ENCODE assay signal across 2 cellular contexts in the genomic region with DNA sequence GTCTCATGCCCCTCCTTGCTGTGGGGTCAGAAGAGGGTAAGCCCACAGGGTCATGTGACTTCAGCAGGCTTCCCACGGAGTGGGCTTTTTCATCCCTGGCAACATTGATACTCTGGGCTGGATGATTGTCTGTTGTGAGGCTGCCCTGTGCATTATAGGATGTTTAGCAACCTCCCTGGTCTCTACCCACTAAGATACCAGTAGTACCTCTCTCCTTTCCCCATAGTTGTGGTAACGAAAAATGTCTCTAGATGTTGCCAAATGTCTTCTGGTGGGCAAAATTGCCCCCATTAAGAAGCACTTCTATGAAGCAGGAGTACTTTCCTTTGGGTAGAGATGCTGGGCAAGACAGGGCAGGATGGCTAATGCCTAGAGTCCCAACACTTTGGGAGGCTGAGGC.
A peak's percentile ranks its signal among the peaks of the same experiment; 100 is the strongest.
TF ChIP-seq lines count a peak whose summit lies in the region.

No MANE protein-coding gene starts in this region.

TF ChIP-seq in HCT116, 20 proteins besides CTCF, POLR2A, EP300 and RAD21 (continued from another document):
- no peak for TF ChIP-seq EGR1 (IDR thresholded peaks at IDR 0.05; ENCODE audit: low read depth)
- TF ChIP-seq, protein P1, sequence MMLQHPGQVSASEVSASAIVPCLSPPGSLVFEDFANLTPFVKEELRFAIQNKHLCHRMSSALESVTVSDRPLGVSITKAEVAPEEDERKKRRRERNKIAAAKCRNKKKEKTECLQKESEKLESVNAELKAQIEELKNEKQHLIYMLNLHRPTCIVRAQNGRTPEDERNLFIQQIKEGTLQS (IDR thresholded peaks at IDR 0.05): no peak
- TF ChIP-seq POLR2AphosphoS5 (IDR thresholded peaks at IDR 0.05; ENCODE audit: low read depth, low read length): no peak
- TF ChIP-seq CEBPB (IDR thresholded peaks at IDR 0.05; ENCODE audit: low read depth): no peak
- TF ChIP-seq TCF7L2 (IDR thresholded peaks at IDR 0.05; ENCODE audit: borderline replicate concordance, extremely low read depth, insufficient read depth, insufficient read length): no peak
- TF ChIP-seq FOSL1 (IDR thresholded peaks at IDR 0.05; ENCODE audit: low read depth): no peak
- TF ChIP-seq EZH2 (IDR thresholded peaks at IDR 0.05): no peak
- no peak for TF ChIP-seq SIN3A (IDR thresholded peaks at IDR 0.05; ENCODE audit: low read depth)
- no peak for TF ChIP-seq ELF1 (IDR thresholded peaks at IDR 0.05; ENCODE audit: borderline replicate concordance, low read depth)
- TF ChIP-seq ZFX (IDR thresholded peaks at IDR 0.05): no peak
- no peak for TF ChIP-seq SP1 (IDR thresholded peaks at IDR 0.05; ENCODE audit: low read depth)
- TF ChIP-seq YY1 (IDR thresholded peaks at IDR 0.05; ENCODE audit: extremely low read depth, insufficient replicate concordance, low read depth, low read length): no peak
- TF ChIP-seq CBX3 (IDR thresholded peaks at IDR 0.05; ENCODE audit: low read depth): no peak
- TF ChIP-seq ZNF274 (IDR thresholded peaks at IDR 0.05; ENCODE audit: low read depth, low read length): no peak
- no peak for TF ChIP-seq REST (IDR thresholded peaks at IDR 0.05; ENCODE audit: low read depth)
TF ChIP-seq in HCT116: peak in this region for 0.

TF ChIP-seq in K562, 482 proteins besides CTCF, POLR2A, EP300 and RAD21 (continued from another document):
- TF ChIP-seq, protein P2, sequence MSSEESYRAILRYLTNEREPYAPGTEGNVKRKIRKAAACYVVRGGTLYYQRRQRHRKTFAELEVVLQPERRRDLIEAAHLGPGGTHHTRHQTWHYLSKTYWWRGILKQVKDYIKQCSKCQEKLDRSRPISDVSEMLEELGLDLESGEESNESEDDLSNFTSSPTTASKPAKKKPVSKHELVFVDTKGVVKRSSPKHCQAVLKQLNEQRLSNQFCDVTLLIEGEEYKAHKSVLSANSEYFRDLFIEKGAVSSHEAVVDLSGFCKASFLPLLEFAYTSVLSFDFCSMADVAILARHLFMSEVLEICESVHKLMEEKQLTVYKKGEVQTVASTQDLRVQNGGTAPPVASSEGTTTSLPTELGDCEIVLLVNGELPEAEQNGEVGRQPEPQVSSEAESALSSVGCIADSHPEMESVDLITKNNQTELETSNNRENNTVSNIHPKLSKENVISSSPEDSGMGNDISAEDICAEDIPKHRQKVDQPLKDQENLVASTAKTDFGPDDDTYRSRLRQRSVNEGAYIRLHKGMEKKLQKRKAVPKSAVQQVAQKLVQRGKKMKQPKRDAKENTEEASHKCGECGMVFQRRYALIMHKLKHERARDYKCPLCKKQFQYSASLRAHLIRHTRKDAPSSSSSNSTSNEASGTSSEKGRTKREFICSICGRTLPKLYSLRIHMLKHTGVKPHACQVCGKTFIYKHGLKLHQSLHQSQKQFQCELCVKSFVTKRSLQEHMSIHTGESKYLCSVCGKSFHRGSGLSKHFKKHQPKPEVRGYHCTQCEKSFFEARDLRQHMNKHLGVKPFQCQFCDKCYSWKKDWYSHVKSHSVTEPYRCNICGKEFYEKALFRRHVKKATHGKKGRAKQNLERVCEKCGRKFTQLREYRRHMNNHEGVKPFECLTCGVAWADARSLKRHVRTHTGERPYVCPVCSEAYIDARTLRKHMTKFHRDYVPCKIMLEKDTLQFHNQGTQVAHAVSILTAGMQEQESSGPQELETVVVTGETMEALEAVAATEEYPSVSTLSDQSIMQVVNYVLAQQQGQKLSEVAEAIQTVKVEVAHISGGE (CRISPR knock-in tag; IDR thresholded peaks at IDR 0.05): peak in 1 of 3 experiments; percentile 94; a peak in 2 of 6 replicates
- TF ChIP-seq, protein P3, sequence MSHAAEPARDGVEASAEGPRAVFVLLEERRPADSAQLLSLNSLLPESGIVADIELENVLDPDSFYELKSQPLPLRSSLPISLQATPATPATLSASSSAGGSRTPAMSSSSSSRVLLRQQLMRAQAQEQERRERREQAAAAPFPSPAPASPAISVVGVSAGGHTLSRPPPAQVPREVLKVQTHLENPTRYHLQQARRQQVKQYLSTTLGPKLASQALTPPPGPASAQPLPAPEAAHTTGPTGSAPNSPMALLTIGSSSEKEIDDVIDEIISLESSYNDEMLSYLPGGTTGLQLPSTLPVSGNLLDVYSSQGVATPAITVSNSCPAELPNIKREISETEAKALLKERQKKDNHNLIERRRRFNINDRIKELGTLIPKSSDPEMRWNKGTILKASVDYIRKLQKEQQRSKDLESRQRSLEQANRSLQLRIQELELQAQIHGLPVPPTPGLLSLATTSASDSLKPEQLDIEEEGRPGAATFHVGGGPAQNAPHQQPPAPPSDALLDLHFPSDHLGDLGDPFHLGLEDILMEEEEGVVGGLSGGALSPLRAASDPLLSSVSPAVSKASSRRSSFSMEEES (CRISPR knock-in tag; IDR thresholded peaks at IDR 0.05): peak; percentile 49
